20 cellular contexts compared by ENCODE assay signal in the genomic region with DNA sequence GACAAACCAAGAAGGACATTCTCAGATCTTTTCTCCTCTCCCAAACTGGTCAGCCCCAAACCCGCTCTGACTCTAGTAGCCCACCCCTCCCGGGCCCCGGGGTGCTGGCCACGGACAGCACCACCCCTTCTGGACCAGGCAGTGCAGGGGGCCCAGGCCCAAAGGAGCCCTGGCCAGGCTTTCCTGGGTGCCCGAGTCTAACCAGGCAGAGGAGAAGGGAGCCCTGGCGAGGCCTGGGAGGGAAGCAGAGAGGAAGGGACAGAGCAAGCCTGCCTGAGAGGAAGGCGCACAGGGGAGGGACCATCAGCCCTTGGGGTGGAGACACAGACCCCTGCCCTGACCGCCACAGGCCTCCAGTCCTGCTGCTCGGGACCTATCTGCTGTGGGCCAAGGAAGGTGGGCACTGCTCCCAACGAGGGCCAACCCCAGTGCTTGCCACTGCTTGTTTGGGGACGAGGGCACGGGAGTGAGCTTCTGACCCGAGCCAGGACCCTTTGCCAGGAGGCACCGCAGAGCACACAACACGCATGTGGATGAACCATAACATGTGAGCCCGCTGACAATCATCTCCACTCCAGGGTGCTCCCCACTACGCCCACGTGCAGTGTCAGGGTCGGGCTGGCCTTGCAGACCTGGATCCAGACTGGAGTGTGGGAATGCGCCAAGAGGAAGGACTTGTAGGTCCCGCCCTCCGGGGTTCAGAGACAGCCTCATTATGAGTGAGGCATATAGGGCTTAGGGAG.
"Had no signal": no experiment of that assay in that cellular context is flagged by ENCODE, and none has a peak within 500 bp of the region (broad histone marks: within the 10 kb centered on the region; RNA-seq: fewer than 3 reads in every experiment).

No MANE protein-coding gene starts in this region.

- H3K27ac Mint-ChIP-seq: activated naive CD8-positive, alpha-beta T cell; immature natural killer cell; T-cell; type B pancreatic cell had no signal

- H3K9me3 ChIP-seq: esophagus muscularis mucosa, gastroesophageal sphincter, heart right ventricle, suprapubic skin had no signal

- H3K9me3 Mint-ChIP-seq: T-cell, type B pancreatic cell had no signal

- H3K36me3 ChIP-seq: cardiac muscle cell, suprapubic skin had no signal

- H3K4me3 ChIP-seq: cardiac muscle cell, esophagus muscularis mucosa, gastroesophageal sphincter, heart right ventricle, skin epidermis, suprapubic skin had no signal

- H3K4me3 Mint-ChIP-seq: activated naive CD8-positive, alpha-beta T cell; immature natural killer cell; naive thymus-derived CD4-positive, alpha-beta T cell; T-cell; type B pancreatic cell had no signal

- H3K4me1 ChIP-seq: gastroesophageal sphincter, suprapubic skin had no signal

- H3K36me3 Mint-ChIP-seq: type B pancreatic cell had no signal

- H3K27ac ChIP-seq: cardiac muscle cell, esophagus muscularis mucosa, gastroesophageal sphincter, heart right ventricle, skin epidermis, suprapubic skin had no signal

- H3K27me3 ChIP-seq: cardiac muscle cell had no signal

- ATAC-seq: gastroesophageal sphincter; heart right ventricle; naive thymus-derived CD4-positive, alpha-beta T cell; stimulated activated naive CD8-positive, alpha-beta T cell treated with anti-CD3 and anti-CD28 coated beads, Interleukin-15, amount 100 ng/mL, for 72 hours had no signal

- DNase-seq: activated CD4-positive, alpha-beta T cell treated with anti-CD3 and anti-CD28 coated beads, Interleukin-2, amount 50 U/mL, for 1 hour; dermis blood vessel endothelial cell; effector memory CD4-positive, alpha-beta T cell; immature natural killer cell; mesendoderm; naive thymus-derived CD4-positive, alpha-beta T cell; retina; stimulated activated CD4-positive, alpha-beta T cell treated with anti-CD3 and anti-CD28 coated beads, Interleukin-15, amount 100 ng/mL, for 24 hours; stimulated activated CD4-positive, alpha-beta T cell treated with anti-CD3 and anti-CD28 coated beads, Interleukin-2, amount 100 ng/mL, for 48 hours; stimulated activated naive CD8-positive, alpha-beta T cell treated with anti-CD3 and anti-CD28 coated beads, Interleukin-15, amount 100 ng/mL, for 72 hours; T-cell; T-helper 9 cell had no signal
